In genomic region chr12:118164798-118165486, GRCh38 we compare ENCODE assay signal across 9 cellular contexts. TPM values are rescaled to one million over a fixed set of nuclear protein-coding genes. Genes with fewer than 3 reads are reported as not detected.
A peak's percentile ranks its signal among the peaks of the same experiment; 100 is the strongest.
DNase-seq lines count a peak whose midpoint lies in the region; ATAC-seq, FAIRE-seq and TF ChIP-seq lines count a peak whose summit lies in the region.
"Had no signal": no experiment of that assay in that cellular context is flagged by ENCODE, and none has a peak within 500 bp of the region (broad histone marks: within the 10 kb centered on the region; RNA-seq: fewer than 3 reads in every experiment).

No MANE protein-coding gene starts in this region.

- TF ChIP-seq POLR2A in spleen (IDR thresholded peaks at IDR 0.05) = no peak

- DNase-seq in A673 (ENCODE audit: low spot score) (peak; percentile 22), GM10266 (ENCODE audit: extremely low spot score) (peak; percentile 28), NCI-H69 (lab: John Stamatoyannopoulos, UW) (peak; percentile 39), pancreas (peak in 1 of 6 donors; percentile 29), germinal center (ENCODE audit: low spot score) (no peak), spleen (no peak), foreskin melanocyte (no peak)
- no peak for DNase-seq in effector memory CD8-positive, alpha-beta T cell

- H3K27ac Mint-ChIP-seq in effector memory CD8-positive, alpha-beta T cell = peak overlapping the region; percentile 22 to 38

- H3K4me3 ChIP-seq in A673 (ENCODE audit: low read depth, low read length, poor library complexity, severe bottlenecking) (no peak overlapping the region), pancreas (no peak overlapping the region), spleen (no peak overlapping the region)

- H3K4me3 Mint-ChIP-seq in effector memory CD8-positive, alpha-beta T cell = no peak overlapping the region

- BruUV-seq in A673 (replicated peaks; lab: Mats Ljungman, UMichigan) = no TSS peak

- no peaks in the 10 kb centered on the region for H3K27me3 Mint-ChIP-seq in effector memory CD8-positive, alpha-beta T cell

- TF ChIP-seq CTCF in A673 (conservative IDR thresholded peaks at IDR 0.05; ENCODE audit: low read depth, low read length) (peak; percentile 51), GM10266 (IDR thresholded peaks at IDR 0.05; ENCODE audit: control insufficient read depth, insufficient read depth, low read depth, missing control alignments) (peak; percentile 52), pancreas (IDR thresholded peaks at IDR 0.05) (peak in 2 of 4 donors; percentile 21 to 31), spleen (IDR thresholded peaks at IDR 0.05 in 8 of 11, conservative IDR thresholded peaks at IDR 0.05 in 3 of 11) (peak in 1 of 11 experiments; percentile 18)

- no peaks in the 10 kb centered on the region for H3K4me1 ChIP-seq in A673 (ENCODE audit: insufficient read depth, low read length, poor library complexity, severe bottlenecking)
- no peaks in the 10 kb centered on the region for H3K4me1 ChIP-seq in pancreas
- H3K4me1 ChIP-seq in spleen = no peaks in the 10 kb centered on the region

- peaks cover 50% of the 10 kb centered on the region for H3K36me3 Mint-ChIP-seq in effector memory CD8-positive, alpha-beta T cell (ENCODE audit: insufficient read depth)

- H3K9me3 Mint-ChIP-seq in effector memory CD8-positive, alpha-beta T cell = no peaks in the 10 kb centered on the region

- H3K36me3 ChIP-seq in A673 (ENCODE audit: insufficient read depth, low read length, poor library complexity, severe bottlenecking) (peaks cover 17% of the 10 kb centered on the region), pancreas (peaks cover 3 to 16% (median 6%) of the 10 kb centered on the region in 3 donors), spleen (peaks cover 4 to 98% (median 39%) of the 10 kb centered on the region in 6 donors)

- intact Hi-C loops in A673 (cut with micrococcal nuclease; ENCODE audit: unreplicated experiment) (no loop called here), pancreas (cut with DNase I) (no loop called here), spleen (cut with DNase I; ENCODE audit: low total_unique reads) (no loop called here)

- WGBS in pancreas, 2 donors = 43 to 59% methylated on average over 6 of the region's 6 CpGs
- 65 to 75% (median 73%) methylated on average over 6 of the region's 6 CpGs for WGBS in spleen, 5 donors

- no peaks in the 10 kb centered on the region for H3K9me3 ChIP-seq in A673 (ENCODE audit: low read depth, low read length, poor library complexity, severe bottlenecking)
- no peaks in the 10 kb centered on the region for H3K9me3 ChIP-seq in pancreas
- no peaks in the 10 kb centered on the region for H3K9me3 ChIP-seq in spleen

- no peak overlapping the region for H3K27ac ChIP-seq in A673 (ENCODE audit: low read depth, low read length, poor library complexity, severe bottlenecking)
- H3K27ac ChIP-seq in pancreas = no peak overlapping the region
- no peak overlapping the region for H3K27ac ChIP-seq in spleen
- H3K27ac ChIP-seq: HL-60 had no signal

- ATAC-seq in effector memory CD8-positive, alpha-beta T cell (replicated peaks) = no peak
- peak in 3 of 4 donors; percentile 53 to 71 (median 69) for ATAC-seq in pancreas

- POLR2A ChIA-PET in A673 (lab: Charles Lee; ENCODE audit: low non-redundant PET) = no interaction called here

- peaks cover 0 to 4% of the 10 kb centered on the region in 2 donors for H3K4me1 Mint-ChIP-seq in effector memory CD8-positive, alpha-beta T cell (ENCODE audit: low read depth in 2 of 2)

- no peak for FAIRE-seq in pancreas (lab: Jason Lieb, UNC)

- CTCF ChIA-PET in A673 (lab: Charles Lee) = interaction anchor here (1.0 kb wide), 1 partner anchor 211 kb away, joined by 3 read pairs; the partner anchor contains the start of gene SUDS3

- no peaks in the 10 kb centered on the region for H3K27me3 ChIP-seq in A673 (replicated peaks; ENCODE audit: insufficient read depth, low read depth, low read length, poor library complexity)
- H3K27me3 ChIP-seq in pancreas = no peaks in the 10 kb centered on the region
- no peaks in the 10 kb centered on the region for H3K27me3 ChIP-seq in spleen (replicated peaks in 1 of 7)

RNA-seq across cellular contexts. Expression of gene PEBP1, which starts 29.0 kb away (rescaled TPM):
- 312 TPM in 2 replicates for total RNA-seq in A673 (2021)
- total RNA-seq in pancreas = 100 to 1,000 TPM; 106 to 146 (median 132) TPM
- polyA plus RNA-seq in pancreas = 100 to 1,000 TPM; 216 to 287 TPM
- 100 to 1,000 TPM in 6 of 7 donors, 10 to 100 TPM in 1; 99.5 to 179 (median 128) TPM for total RNA-seq in spleen
- polyA plus RNA-seq in spleen = 100 to 1,000 TPM; 149 to 201 (median 165) TPM

Comparison
In these comparisons a context has a peak if more than half of its experiments do, and no peak if none do; other contexts are left out.
1. DNase-seq: peak in A673 (single experiment), GM10266 (single experiment) and NCI-H69 (single experiment); none in effector memory CD8-positive, alpha-beta T cell (0 of 3), germinal center (single experiment), spleen (single experiment) and foreskin melanocyte (single experiment).